Comparison of ENCODE assay signal across 15 cellular contexts in the genomic region with DNA sequence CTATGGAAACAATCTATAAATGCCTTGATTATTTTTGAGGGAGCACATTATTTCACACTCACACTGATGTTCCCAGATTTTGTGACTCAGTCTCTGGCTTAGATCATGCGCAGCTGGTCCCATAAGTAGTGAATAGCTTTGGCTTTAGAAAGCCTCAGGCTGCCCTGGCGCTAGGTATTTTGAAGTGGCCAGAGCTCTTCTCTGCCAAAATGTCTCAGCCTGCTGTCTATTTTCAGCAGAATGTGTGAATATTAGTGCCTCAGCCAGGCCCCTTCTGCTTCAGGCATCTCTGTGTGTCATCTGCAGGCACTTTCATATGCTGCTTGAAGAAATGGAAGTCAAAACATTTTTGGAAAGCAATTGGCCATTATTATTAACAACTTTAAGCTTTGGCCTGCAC.
A peak's percentile ranks its signal among the peaks of the same experiment; 100 is the strongest.
DNase-seq lines count a peak whose midpoint lies in the region; ATAC-seq, FAIRE-seq and TF ChIP-seq lines count a peak whose summit lies in the region.
"Had no signal": no experiment of that assay in that cellular context is flagged by ENCODE, and none has a peak within 500 bp of the region (broad histone marks: within the 10 kb centered on the region; RNA-seq: fewer than 3 reads in every experiment).

No MANE protein-coding gene starts in this region.

- CTCF ChIA-PET in AG04449 (lab: Yijun Ruan, JAX) (interaction anchor here (0.9 kb wide), 1 partner anchor 9 kb away, joined by 3 read pairs; no protein-coding TSS in a partner anchor), IMR-90 (lab: Yijun Ruan, JAX) (no interaction called here), K562 (lab: Yijun Ruan, JAX; ENCODE audit: low intra/inter-chr PET ratio) (no interaction called here)

- WGBS in IMR-90 (ENCODE audit: extremely low coverage in 2 of 2, insufficient read length in 1 of 2), 2 experiments = no CpG with 5 or more reads among the region's 2 CpGs
- 90% methylated on average over 2 of the region's 2 CpGs for WGBS in K562 (ENCODE audit: insufficient coverage, low coverage, missing lambda C conversion rate)
- 33 to 51% methylated on average over 2 of the region's 2 CpGs for WGBS in heart right ventricle, 2 donors
- WGBS in spleen, 5 donors = 85 to 94% (median 88%) methylated on average over 2 of the region's 2 CpGs
- WGBS in prostate gland = 78% methylated on average over 2 of the region's 2 CpGs

- TF ChIP-seq POLR2A in IMR-90 (IDR thresholded peaks at IDR 0.05; ENCODE audit: low read depth, low read length) (no peak), K562 (conservative IDR thresholded peaks at IDR 0.05) (no peak), spleen (IDR thresholded peaks at IDR 0.05) (no peak), prostate gland (IDR thresholded peaks at IDR 0.05) (no peak)

- no peaks in the 10 kb centered on the region for H4K20me1 ChIP-seq in IMR-90 (ENCODE audit: insufficient read depth, low read length)
- H4K20me1 ChIP-seq in K562 (replicated peaks; ENCODE audit: control insufficient read depth, insufficient read depth, low read length) = no peaks in the 10 kb centered on the region

- POLR2A ChIA-PET in AG04449 (lab: Yijun Ruan, JAX) (interaction anchor here (0.5 kb wide), 1 partner anchor 597 kb away, joined by 4 read pairs; no protein-coding TSS in a partner anchor), IMR-90 (lab: Charles Lee; ENCODE audit: unreplicated experiment) (no interaction called here), K562 (lab: Yijun Ruan, JAX) (no interaction called here)

- H3K4me3 ChIP-seq in AG04449 (ENCODE audit: low read depth, low read length) (no peak overlapping the region), IMR-90 (ENCODE audit: insufficient read depth, low read depth, low read length) (no peak overlapping the region), K562 (no peak overlapping the region), heart right ventricle (no peak overlapping the region), spleen (no peak overlapping the region), HAP-1 (no peak overlapping the region), prostate gland (no peak overlapping the region)
- H3K4me3 ChIP-seq: GM12878, GM23338, tibial nerve had no signal

- no peak overlapping the region for H3K4me2 ChIP-seq in IMR-90 (ENCODE audit: low read depth, low read length)
- no peak overlapping the region for H3K4me2 ChIP-seq in K562 (ENCODE audit: insufficient read depth, low read length)
- H3K4me2 ChIP-seq: GM23338 had no signal

- H2BK15ac ChIP-seq in IMR-90 (ENCODE audit: low read depth, low read length) = no peak overlapping the region

- H3K79me2 ChIP-seq in K562 (ENCODE audit: control insufficient read depth, insufficient read depth, low read length) = peaks cover 88% of the 10 kb centered on the region

- ATAC-seq in IMR-90 (ENCODE audit: low read depth) = peak; percentile 65
- peak; percentile 18 for ATAC-seq in K562
- ATAC-seq in heart right ventricle = peak; percentile 80 to 95 (median 90)
- ATAC-seq: GM12878, GM23338 had no signal

- H3K9me3 ChIP-seq in IMR-90 (ENCODE audit: control insufficient read depth, insufficient read depth, low read length) = no peaks in the 10 kb centered on the region
- no peaks in the 10 kb centered on the region for H3K9me3 ChIP-seq in K562 (replicated peaks; ENCODE audit: control insufficient read depth, insufficient read depth, low read depth, low read length)
- no peaks in the 10 kb centered on the region for H3K9me3 ChIP-seq in heart right ventricle
- H3K9me3 ChIP-seq in spleen = no peaks in the 10 kb centered on the region
- H3K9me3 ChIP-seq in HAP-1 = no peaks in the 10 kb centered on the region
- no peaks in the 10 kb centered on the region for H3K9me3 ChIP-seq in prostate gland
- H3K9me3 ChIP-seq: tibial nerve had no signal

- H2AFZ ChIP-seq in IMR-90 (replicated peaks; ENCODE audit: low read length, poor library complexity) (peak overlapping the region; percentile 3), K562 (ENCODE audit: low read depth, low read length) (no peak overlapping the region)
- H2AFZ ChIP-seq: GM23338 had no signal

- no peak for TF ChIP-seq EP300 in K562 (IDR thresholded peaks at IDR 0.05; ENCODE audit: low read length)

- H3K4ac ChIP-seq in IMR-90 (ENCODE audit: low read depth, low read length) = peak overlapping the region; percentile 11; the same call in 1 of the 2 replicates

- no peaks in the 10 kb centered on the region; the same call in 1 of the 2 replicates for H3K4me1 ChIP-seq in IMR-90 (ENCODE audit: control insufficient read depth, insufficient read depth, low read length)
- peaks cover 0 to 6% of the 10 kb centered on the region in 2 experiments; a peak in 1 of 5 replicates for H3K4me1 ChIP-seq in K562 (replicated peaks in 1 of 2; ENCODE audit: control insufficient read depth in 2 of 2, insufficient read depth in 2 of 2, low read length in 2 of 2)
- H3K4me1 ChIP-seq in heart right ventricle = peaks cover 0 to 12% (median 0%) of the 10 kb centered on the region in 9 donors
- H3K4me1 ChIP-seq in spleen = no peaks in the 10 kb centered on the region
- H3K4me1 ChIP-seq in HAP-1 = no peaks in the 10 kb centered on the region
- H3K4me1 ChIP-seq in prostate gland (replicated peaks) = no peaks in the 10 kb centered on the region
- H3K4me1 ChIP-seq: tibial nerve had no signal

- peak overlapping the region; percentile 31; the same call in 1 of the 2 replicates for H2BK20ac ChIP-seq in IMR-90 (ENCODE audit: low read depth, low read length)

- H4K91ac ChIP-seq in IMR-90 (ENCODE audit: insufficient read depth, low read depth, low read length) = no peak overlapping the region

- H3K36me3 ChIP-seq in IMR-90 (ENCODE audit: control insufficient read depth, insufficient read depth, low read length) (no peaks in the 10 kb centered on the region), K562 (ENCODE audit: control insufficient read depth, insufficient read depth, low read length) (peaks cover 44% of the 10 kb centered on the region; the same call in 2 of the 3 replicates), heart right ventricle (no peaks in the 10 kb centered on the region), spleen (no peaks in the 10 kb centered on the region), HAP-1 (replicated peaks) (no peaks in the 10 kb centered on the region), prostate gland (no peaks in the 10 kb centered on the region)
- H3K36me3 ChIP-seq: tibial nerve had no signal

- intact Hi-C loops in IMR-90 (cut with micrococcal nuclease) = no loop called here
- intact Hi-C loops in K562 (cut with micrococcal nuclease) = no loop called here
- intact Hi-C loops in heart right ventricle (cut with DNase I) = no loop called here
- intact Hi-C loops in spleen (cut with DNase I; ENCODE audit: low total_unique reads) = no loop called here
- intact Hi-C loops in prostate gland (cut with DNase I) = no loop called here

- H3K9me1 ChIP-seq in IMR-90 (ENCODE audit: insufficient read depth, low read length) = peaks cover 4% of the 10 kb centered on the region; the same call in 1 of the 2 replicates
- H3K9me1 ChIP-seq in K562 (ENCODE audit: control insufficient read depth, insufficient read depth, low read length) = no peaks in the 10 kb centered on the region

- H3K9ac ChIP-seq in IMR-90 (ENCODE audit: low read depth, low read length) = no peak overlapping the region
- H3K9ac ChIP-seq in K562 (ENCODE audit: insufficient read depth in 1 of 2, low read depth in 2 of 2, low read length in 2 of 2) = no peak overlapping the region

- H2AK5ac ChIP-seq in IMR-90 (ENCODE audit: low read depth, low read length) = no peak overlapping the region

- no peak for TF ChIP-seq CTCF in AG04449 (IDR thresholded peaks at IDR 0.05; ENCODE audit: insufficient read depth, low read length, missing control alignments)
- TF ChIP-seq CTCF in IMR-90 (conservative IDR thresholded peaks at IDR 0.05; ENCODE audit: low read depth, low read length) = no peak
- TF ChIP-seq CTCF in K562 (IDR thresholded peaks at IDR 0.05 in 2 of 3, conservative IDR thresholded peaks at IDR 0.05 in 1 of 3; ENCODE audit: insufficient read depth in 2 of 3, low read depth in 1 of 3, low read length in 3 of 3) = no peak
- TF ChIP-seq CTCF in heart right ventricle (IDR thresholded peaks at IDR 0.05) = no peak
- TF ChIP-seq CTCF in spleen (IDR thresholded peaks at IDR 0.05 in 8 of 11, conservative IDR thresholded peaks at IDR 0.05 in 3 of 11) = no peak
- no peak for TF ChIP-seq CTCF in prostate gland (IDR thresholded peaks at IDR 0.05)

- no peak overlapping the region for H2AK9ac ChIP-seq in IMR-90 (replicated peaks; ENCODE audit: low read depth, low read length, poor library complexity)

- H3K18ac ChIP-seq in IMR-90 (ENCODE audit: low read depth, low read length) = peak overlapping the region; percentile 3; the same call in 1 of the 2 replicates

- H3K27me3 ChIP-seq in IMR-90 (ENCODE audit: control insufficient read depth, insufficient read depth, low read length) (no peaks in the 10 kb centered on the region), K562 (ENCODE audit: control insufficient read depth in 2 of 2, insufficient read depth in 2 of 2, low read length in 2 of 2) (no peaks in the 10 kb centered on the region), heart right ventricle (no peaks in the 10 kb centered on the region), spleen (replicated peaks in 1 of 7) (no peaks in the 10 kb centered on the region), HAP-1 (ENCODE audit: low read depth) (no peaks in the 10 kb centered on the region), prostate gland (replicated peaks; ENCODE audit: insufficient read depth) (no peaks in the 10 kb centered on the region)
- H3K27me3 ChIP-seq: tibial nerve had no signal

- no peaks in the 10 kb centered on the region for H3K79me1 ChIP-seq in IMR-90 (ENCODE audit: low read depth in 1 of 2, low read length in 2 of 2)

- H2BK5ac ChIP-seq in IMR-90 (ENCODE audit: low read depth, low read length, poor library complexity, severe bottlenecking) = no peak overlapping the region

- no peak overlapping the region for H3K23ac ChIP-seq in IMR-90 (ENCODE audit: low read depth, low read length)

- FAIRE-seq in K562 (lab: Jason Lieb, UNC) = no peak
- FAIRE-seq: GM12878 had no signal

- H3K56ac ChIP-seq in IMR-90 (ENCODE audit: extremely low read depth, insufficient read depth, low read length) = no peak overlapping the region

- peak overlapping the region; percentile 12; the same call in 1 of the 2 replicates for H2BK120ac ChIP-seq in IMR-90 (ENCODE audit: low read depth, low read length)

- H4K5ac ChIP-seq in IMR-90 (ENCODE audit: low read depth, low read length) = no peak overlapping the region

- BruUV-seq in IMR-90 (replicated peaks; lab: Mats Ljungman, UMichigan) (no TSS peak), K562 (replicated peaks; lab: Mats Ljungman, UMichigan) (no TSS peak)

- H3K27ac ChIP-seq in IMR-90 (ENCODE audit: insufficient read depth, low read length) (no peak overlapping the region), K562 (ENCODE audit: extremely low read depth, low read depth, low read length) (no peak overlapping the region), heart right ventricle (peak overlapping the region in 1 of 10 donors; percentile 24), spleen (no peak overlapping the region), prostate gland (no peak overlapping the region)
- H3K27ac ChIP-seq: epithelial cell of prostate, tibial nerve had no signal

- peak overlapping the region in 1 of 2 experiments; percentile 41; a peak in 2 of 4 replicates for H4K8ac ChIP-seq in IMR-90 (ENCODE audit: low read depth in 2 of 2, low read length in 2 of 2)

- no peak overlapping the region for H3K14ac ChIP-seq in IMR-90 (replicated peaks; ENCODE audit: low read depth, low read length)

- no peak for TF ChIP-seq RAD21 in IMR-90 (IDR thresholded peaks at IDR 0.05; ENCODE audit: low read length)
- no peak for TF ChIP-seq RAD21 in K562 (CRISPR knock-in tag; conservative IDR thresholded peaks at IDR 0.05 in 1 of 2, IDR thresholded peaks at IDR 0.05 in 1 of 2)

- dilution Hi-C loops in IMR-90 (cut with HindIII; ENCODE audit: low sequenced_read_pairs, unreplicated experiment) = no loop called here

- peak; percentile 38 for DNase-seq in AG04449 (ENCODE audit: low read depth, low spot score)
- DNase-seq in IMR-90 = peak; percentile 81
- DNase-seq in K562 (ENCODE audit: extremely low read depth in 1 of 4, low spot score in 3 of 4) = no peak
- peak; percentile 9 to 41 for DNase-seq in heart right ventricle
- no peak for DNase-seq in CD1c-positive myeloid dendritic cell (ENCODE audit: extremely low spot score)
- no peak for DNase-seq in spleen
- no peak for DNase-seq in HAP-1 (ENCODE audit: low spot score in 2 of 2)
- DNase-seq in prostate gland (ENCODE audit: low spot score) = no peak
- DNase-seq: cerebellar nuclear complex, KBM-7, NCI-H1694 treated with DMSO at 0.1 percent for 48 hours had no signal

- in situ Hi-C loops in IMR-90 (cut with MboI; ENCODE audit: low sequenced_read_pairs) (no loop called here), K562 (cut with MboI) (no loop called here), HAP-1 (cut with MboI; ENCODE audit: low sequenced_read_pairs) (no loop called here)

Comparison
In these comparisons a context has a peak if more than half of its experiments do, and no peak if none do; other contexts are left out.
1. DNase-seq: peak in AG04449 (single experiment), IMR-90 (single experiment) and heart right ventricle (2 of 2); none in K562 (0 of 4), CD1c-positive myeloid dendritic cell (single experiment), spleen (single experiment), HAP-1 (0 of 2) and prostate gland (single experiment).
2. ATAC-seq: peak in every context shown above with its lines; median percentile 90 in heart right ventricle; 65 in IMR-90; 18 in K562.